In the genomic region with DNA sequence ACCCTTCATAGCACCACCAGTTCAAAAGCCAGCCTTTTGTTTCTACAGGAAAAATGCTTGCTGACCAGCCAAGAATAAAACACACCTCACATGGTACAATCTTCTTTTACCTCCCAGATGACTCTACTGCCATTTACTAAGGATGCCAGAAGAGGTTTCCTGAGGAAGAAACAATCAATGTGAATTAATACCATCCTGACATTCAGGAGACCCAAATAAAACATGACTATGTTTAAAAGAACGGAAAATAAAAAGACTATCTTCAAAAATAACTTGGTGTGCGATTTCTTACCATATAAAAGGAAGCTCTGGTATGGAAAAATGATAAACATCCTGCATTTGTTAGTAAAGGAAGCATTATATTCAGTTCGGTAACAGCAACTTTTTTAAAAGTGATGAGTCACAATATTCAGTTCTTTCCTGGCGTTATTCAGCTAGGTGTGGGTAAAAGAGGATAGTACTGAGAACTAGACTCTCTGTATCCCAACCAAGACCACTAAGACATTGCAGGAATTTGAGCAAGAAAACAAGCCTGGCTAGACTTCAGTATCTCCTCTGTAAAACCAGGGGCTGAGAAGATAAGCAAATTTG, we compare ENCODE assay signal across 1 cellular context.
A peak's percentile ranks its signal among the peaks of the same experiment; 100 is the strongest.
TF ChIP-seq lines count a peak whose summit lies in the region.

No MANE protein-coding gene starts in this region.

TF ChIP-seq in HepG2, 621 proteins besides CTCF, POLR2A, EP300 and RAD21:
- TF ChIP-seq, protein P1, sequence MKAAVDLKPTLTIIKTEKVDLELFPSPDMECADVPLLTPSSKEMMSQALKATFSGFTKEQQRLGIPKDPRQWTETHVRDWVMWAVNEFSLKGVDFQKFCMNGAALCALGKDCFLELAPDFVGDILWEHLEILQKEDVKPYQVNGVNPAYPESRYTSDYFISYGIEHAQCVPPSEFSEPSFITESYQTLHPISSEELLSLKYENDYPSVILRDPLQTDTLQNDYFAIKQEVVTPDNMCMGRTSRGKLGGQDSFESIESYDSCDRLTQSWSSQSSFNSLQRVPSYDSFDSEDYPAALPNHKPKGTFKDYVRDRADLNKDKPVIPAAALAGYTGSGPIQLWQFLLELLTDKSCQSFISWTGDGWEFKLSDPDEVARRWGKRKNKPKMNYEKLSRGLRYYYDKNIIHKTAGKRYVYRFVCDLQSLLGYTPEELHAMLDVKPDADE (CRISPR knock-in tag; IDR thresholded peaks at IDR 0.05), result no peak
- TF ChIP-seq NFE2L2 (IDR thresholded peaks at IDR 0.05; ENCODE audit: low read length) (0 out of 2 replicates have a peak, but pooled peaks have one; percentile 31), SOX5 (CRISPR knock-in tag; IDR thresholded peaks at IDR 0.05; ENCODE audit: borderline replicate concordance) (no peak), MAFK (conservative IDR thresholded peaks at IDR 0.05 in 1 of 2, IDR thresholded peaks at IDR 0.05 in 1 of 2; ENCODE audit: low read length in 2 of 2) (peak in 1 of 2 experiments; percentile 30; a peak in 2 of 4 replicates), MAFF (IDR thresholded peaks at IDR 0.05; ENCODE audit: low read depth, low read length) (0 out of 2 replicates have a peak, but pooled peaks have one; percentile 9)
TF ChIP-seq in HepG2: peak in this region for 3.
